ENCODE assay signal across 8 cellular contexts in the genomic region with DNA sequence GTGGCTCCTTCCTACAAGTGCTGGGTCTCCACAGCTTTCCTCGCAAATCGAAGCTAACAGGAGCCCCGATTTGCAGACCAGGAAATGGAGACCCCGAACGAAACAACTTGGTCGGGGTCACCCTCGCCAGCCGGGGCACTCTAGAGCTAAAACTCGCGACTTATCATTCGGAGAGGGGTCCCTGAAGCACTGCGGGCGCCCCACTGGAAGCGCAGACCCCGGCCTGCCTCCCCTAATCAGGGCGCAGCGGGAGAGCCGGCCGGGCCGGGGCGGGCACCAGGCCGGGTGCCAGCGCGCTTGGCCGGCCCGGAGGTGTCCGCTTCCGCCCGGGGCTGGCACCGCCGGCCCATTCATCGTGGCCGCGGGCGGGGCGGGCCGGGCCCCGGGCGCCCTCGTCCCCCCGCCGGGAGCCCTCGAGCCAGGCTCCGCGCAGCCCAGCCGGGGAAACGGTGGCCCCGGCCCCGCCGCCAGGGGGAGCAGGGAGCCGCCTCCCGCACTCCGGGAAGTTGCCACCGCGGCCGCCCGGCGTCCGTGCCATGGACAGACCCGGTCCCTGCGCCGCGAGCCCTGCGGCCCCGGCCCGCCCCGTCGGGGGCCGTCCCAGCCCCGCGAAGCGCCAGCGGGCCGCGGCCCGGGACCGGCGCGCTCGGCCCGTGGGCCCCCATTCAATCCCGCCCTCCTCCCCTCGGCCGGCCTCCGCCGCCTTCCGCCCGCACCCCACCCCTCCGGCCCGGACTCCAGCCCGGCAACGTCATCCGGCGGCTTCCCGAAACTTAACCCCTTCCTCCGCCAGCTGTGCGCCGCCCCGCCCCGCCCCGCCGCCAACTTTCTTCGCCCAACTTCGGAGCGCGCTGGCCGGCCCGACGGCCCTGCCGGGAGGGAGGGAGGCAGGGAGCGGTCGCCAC. TPM values are rescaled to one million over a fixed set of nuclear protein-coding genes. Genes with fewer than 3 reads are reported as not detected.
DNase-seq lines count a peak whose midpoint lies in the region; ATAC-seq, FAIRE-seq and TF ChIP-seq lines count a peak whose summit lies in the region.

No MANE protein-coding gene starts in this region.

- WGBS in HepG2 (ENCODE audit: low lambda C conversion rate) = under 1% methylated on average over 75 of the region's 112 CpGs

- ATAC-seq in HG02884 (IDR thresholded peaks at IDR 0.05; ENCODE audit: unreplicated experiment) (peak; percentile 40), HepG2 (peak; percentile 2; the same call in 2 of the 3 replicates)

- H3K4me1 ChIP-seq in HepG2 (ENCODE audit: insufficient read depth, low read length) = peaks cover 72% of the 10 kb centered on the region

- in situ Hi-C loops in HepG2 (cut with HindIII; ENCODE audit: extremely low pct_ligation_motif_present, low pct_unique_long_range_greater_than_20kb) = loop anchor here (5.0 kb wide), 1 partner anchor 201 kb away; no protein-coding TSS in a partner anchor

- peaks cover 49% of the 10 kb centered on the region for H3K79me2 ChIP-seq in HepG2 (ENCODE audit: insufficient read depth, low read length)

- TF ChIP-seq RAD21 in HepG2 (CRISPR knock-in tag; IDR thresholded peaks at IDR 0.05) = peak; percentile 99

- peaks cover 0 to 6% of the 10 kb centered on the region in 2 experiments; a peak in 3 of 5 replicates for H3K27me3 ChIP-seq in HepG2 (ENCODE audit: control insufficient read depth in 1 of 2, insufficient read depth in 2 of 2, low read length in 2 of 2)

- H3K9me3 ChIP-seq in HepG2 (ENCODE audit: low read length) = peaks cover under 1% of the 10 kb centered on the region; the same call in 1 of the 2 replicates

- no TSS peak for BruUV-seq in HepG2 (replicated peaks; lab: Mats Ljungman, UMichigan)

- CTCF ChIA-PET in HepG2 (lab: Yijun Ruan, JAX; ENCODE audit: low intra/inter-chr PET ratio, low total read pairs) = interaction anchor here (0.8 to 2.3 kb wide), 3 partner anchors 41 to 258 kb away, joined by 5 to 29 read pairs (median 8); no protein-coding TSS in a partner anchor

- H3K27ac ChIP-seq in HepG2 (ENCODE audit: extremely low read length, insufficient read depth, low read length) = peak overlapping the region; percentile 70

- no peak overlapping the region for H2AFZ ChIP-seq in HepG2 (ENCODE audit: low read length)

- peak; percentile 77 for DNase-seq in NCI-H82 (lab: John Stamatoyannopoulos, UW)
- no peak for DNase-seq in NCI-H82 treated with DMSO at 0.1 percent for 48 hours (lab: John Stamatoyannopoulos, UW; ENCODE audit: unreplicated experiment)
- peak; percentile 40 for DNase-seq in NCI-H2196 treated with DMSO at 0.1 percent for 48 hours (lab: John Stamatoyannopoulos, UW; ENCODE audit: unreplicated experiment)
- DNase-seq in activated CD4-positive, alpha-beta T cell treated with anti-CD3 and anti-CD28 coated beads, Interleukin-2, amount 50 U/mL, for 1 hour = peak; percentile 78
- peak; percentile 58 for DNase-seq in HepG2 (ENCODE audit: low spot score)
- peak; percentile 73 to 80 for DNase-seq in stimulated activated CD4-positive, alpha-beta T cell treated with anti-CD3 and anti-CD28 coated beads, Interleukin-2, amount 100 ng/mL, for 48 hours

- peak overlapping the region; percentile 87 to 92 (median 92) for H3K4me3 ChIP-seq in HepG2 (replicated peaks in 1 of 3; ENCODE audit: insufficient read depth in 1 of 3, low read depth in 2 of 3, low read length in 3 of 3)

- peaks cover 8% of the 10 kb centered on the region for H3K27me3 Mint-ChIP-seq in dendritic cell treated with granulocyte-macrophage colony-stimulating factor and Interleukin-4, amounts not matched to agents 40 ng/mL and 50 ng/mL, for 4 days

- FAIRE-seq in HepG2 (lab: Jason Lieb, UNC) = no peak

- peak overlapping the region; percentile 90 for H3K27ac Mint-ChIP-seq in dendritic cell treated with granulocyte-macrophage colony-stimulating factor and Interleukin-4, amounts not matched to agents 40 ng/mL and 50 ng/mL, for 4 days

- peaks cover 48% of the 10 kb centered on the region for H4K20me1 ChIP-seq in HepG2 (ENCODE audit: insufficient read depth, low read length)

- POLR2A ChIA-PET in HepG2 (lab: Yijun Ruan, JAX) = interaction anchor here (0.7 to 10.8 kb wide), 34 partner anchors 9 to 607 kb away, joined by 3 to 347 read pairs (median 9); partner anchors contain the start of genes MGME1, SNX5 and ZNF133

- peak overlapping the region; percentile 89 for H3K4me2 ChIP-seq in HepG2 (ENCODE audit: low read depth, low read length)

- TF ChIP-seq EP300 in HepG2 (IDR thresholded peaks at IDR 0.05; ENCODE audit: low read depth in 2 of 2, low read length in 2 of 2) (no peak), HepG2 (CRISPR knock-in tag; IDR thresholded peaks at IDR 0.05; ENCODE audit: borderline replicate concordance) (no peak)

- peak overlapping the region; percentile 91 for H3K9ac ChIP-seq in HepG2 (ENCODE audit: insufficient read depth, low read depth, low read length)

- H3K4me3 Mint-ChIP-seq in dendritic cell treated with granulocyte-macrophage colony-stimulating factor and Interleukin-4, amounts not matched to agents 40 ng/mL and 50 ng/mL, for 4 days = peak overlapping the region; percentile 82

- peaks cover 14 to 44% of the 10 kb centered on the region in 2 experiments for H3K36me3 ChIP-seq in HepG2 (replicated peaks in 1 of 2; ENCODE audit: control insufficient read depth in 1 of 2, insufficient read depth in 2 of 2, low read length in 2 of 2)

- peaks cover 38% of the 10 kb centered on the region for H3K4me1 Mint-ChIP-seq in dendritic cell treated with granulocyte-macrophage colony-stimulating factor and Interleukin-4, amounts not matched to agents 40 ng/mL and 50 ng/mL, for 4 days (ENCODE audit: low read depth)

- intact Hi-C loops in dendritic cell treated with granulocyte-macrophage colony-stimulating factor and Interleukin-4, amounts not matched to agents 40 ng/mL and 50 ng/mL, for 4 days (cut with micrococcal nuclease) = loop anchor here (2.0 to 10.0 kb wide), 4 partner anchors 109 to 314 kb away; partner anchors contain the start of genes BFSP1 and DSTN
- intact Hi-C loops in HepG2 (cut with micrococcal nuclease; ENCODE audit: unreplicated experiment) = loop anchor here (1.0 to 5.0 kb wide), 2 partner anchors 126 to 217 kb away; no protein-coding TSS in a partner anchor

- no peaks in the 10 kb centered on the region for H3K9me3 Mint-ChIP-seq in dendritic cell treated with granulocyte-macrophage colony-stimulating factor and Interleukin-4, amounts not matched to agents 40 ng/mL and 50 ng/mL, for 4 days

- TF ChIP-seq CTCF in HepG2 (CRISPR knock-in tag; IDR thresholded peaks at IDR 0.05) = peak; percentile 73

- peaks cover 43% of the 10 kb centered on the region for H3K36me3 Mint-ChIP-seq in dendritic cell treated with granulocyte-macrophage colony-stimulating factor and Interleukin-4, amounts not matched to agents 40 ng/mL and 50 ng/mL, for 4 days (ENCODE audit: low read depth)

- no peak for TF ChIP-seq POLR2A in HepG2 (IDR thresholded peaks at IDR 0.05; ENCODE audit: insufficient read depth in 1 of 2, low read depth in 2 of 2, low read length in 2 of 2)

RNA-seq across cellular contexts. Expression of gene RRBP1, which starts 1.0 kb away (rescaled TPM):
- 97.1 and 222 TPM in 2 replicates for total RNA-seq in HepG2 (2016; rRNA removed; fragmentation: Illumina TruSeq; extraction: Trizol)
- total RNA-seq in HepG2 (2016; cell fraction: cytosol; rRNA removed; fragmentation: Illumina TruSeq; extraction: Trizol; ENCODE audit: low read depth) = 35.1 and 38.1 TPM in 2 replicates
- total RNA-seq in HepG2 (2016; cell fraction: insoluble cytoplasmic fraction; rRNA removed; fragmentation: Illumina TruSeq; extraction: Trizol) = 75.4 and 223 TPM in 2 replicates
- 33.7 and 37.4 TPM in 2 replicates for total RNA-seq in HepG2 (2016; cell fraction: membrane; rRNA removed; fragmentation: Illumina TruSeq; extraction: Trizol)
- total RNA-seq in HepG2 (2016; cell fraction: nucleus; rRNA removed; fragmentation: Illumina TruSeq; extraction: Trizol) = 254 and 316 TPM in 2 replicates
- 150 and 195 TPM in 2 replicates for polyA plus RNA-seq in HepG2 (2011; rRNA removed)
- polyA plus RNA-seq in HepG2 (2011; cell fraction: cytosol; rRNA removed) = 97.1 and 99.8 TPM in 2 replicates
- 402 and 429 TPM in 2 replicates for polyA plus RNA-seq in HepG2 (2011; cell fraction: nucleus; rRNA removed)
- 190 and 218 TPM in 2 replicates for polyA plus RNA-seq in HepG2 (2012)
- polyA plus RNA-seq in HepG2 (2016; cell fraction: cytosol; fragmentation: Illumina TruSeq; extraction: Trizol; ENCODE audit: low read depth) = 14.1 and 14.3 TPM in 2 replicates
- polyA plus RNA-seq in HepG2 (2016; cell fraction: insoluble cytoplasmic fraction; fragmentation: Illumina TruSeq; extraction: Trizol; ENCODE audit: low read depth) = 67.5 and 88.2 TPM in 2 replicates
- 15.3 and 18.4 TPM in 2 replicates for polyA plus RNA-seq in HepG2 (2016; cell fraction: membrane; fragmentation: Illumina TruSeq; extraction: Trizol; ENCODE audit: low read depth)
- polyA plus RNA-seq in HepG2 (2016; cell fraction: nucleus; fragmentation: Illumina TruSeq; extraction: Trizol; ENCODE audit: insufficient read depth, low read depth) = 548 and 573 TPM in 2 replicates
- polyA minus RNA-seq in HepG2 (2011; rRNA and poly(A)+ RNA removed; ENCODE audit: low replicate concordance) = 18.3 and 157 TPM in 2 replicates
- 155 and 192 TPM in 2 replicates for polyA minus RNA-seq in HepG2 (2011; cell fraction: cytosol; rRNA and poly(A)+ RNA removed)
- 198 and 205 TPM in 2 replicates for polyA minus RNA-seq in HepG2 (2011; cell fraction: nucleus; rRNA and poly(A)+ RNA removed)

RNA-seq across cellular contexts. Expression of gene BANF2, which starts 18.7 kb away (rescaled TPM):
- total RNA-seq in HepG2 (2016; rRNA removed; fragmentation: Illumina TruSeq; extraction: Trizol) = 0.35 TPM in 1 of 2 replicates, not detected in the other
- 0.53 TPM in 1 of 2 replicates, not detected in the other for total RNA-seq in HepG2 (2016; cell fraction: cytosol; rRNA removed; fragmentation: Illumina TruSeq; extraction: Trizol; ENCODE audit: low read depth)
- total RNA-seq in HepG2 (2016; cell fraction: insoluble cytoplasmic fraction; rRNA removed; fragmentation: Illumina TruSeq; extraction: Trizol) = not detected in 2 replicates
- not detected in 2 replicates for total RNA-seq in HepG2 (2016; cell fraction: membrane; rRNA removed; fragmentation: Illumina TruSeq; extraction: Trizol)
- not detected in 2 replicates for total RNA-seq in HepG2 (2016; cell fraction: nucleus; rRNA removed; fragmentation: Illumina TruSeq; extraction: Trizol)
- polyA plus RNA-seq in HepG2 (2011; rRNA removed) = not detected in 2 replicates
- not detected in 2 replicates for polyA plus RNA-seq in HepG2 (2011; cell fraction: cytosol; rRNA removed)
- not detected in 2 replicates for polyA plus RNA-seq in HepG2 (2011; cell fraction: nucleus; rRNA removed)
- polyA plus RNA-seq in HepG2 (2012) = not detected in 2 replicates
- not detected in 2 replicates for polyA plus RNA-seq in HepG2 (2016; cell fraction: cytosol; fragmentation: Illumina TruSeq; extraction: Trizol; ENCODE audit: low read depth)
- polyA plus RNA-seq in HepG2 (2016; cell fraction: insoluble cytoplasmic fraction; fragmentation: Illumina TruSeq; extraction: Trizol; ENCODE audit: low read depth) = not detected in 2 replicates
- not detected in 2 replicates for polyA plus RNA-seq in HepG2 (2016; cell fraction: membrane; fragmentation: Illumina TruSeq; extraction: Trizol; ENCODE audit: low read depth)
- not detected in 2 replicates for polyA plus RNA-seq in HepG2 (2016; cell fraction: nucleus; fragmentation: Illumina TruSeq; extraction: Trizol; ENCODE audit: insufficient read depth, low read depth)
- polyA minus RNA-seq in HepG2 (2011; rRNA and poly(A)+ RNA removed; ENCODE audit: low replicate concordance) = not detected in 2 replicates
- polyA minus RNA-seq in HepG2 (2011; cell fraction: cytosol; rRNA and poly(A)+ RNA removed) = not detected in 2 replicates
- polyA minus RNA-seq in HepG2 (2011; cell fraction: nucleus; rRNA and poly(A)+ RNA removed) = not detected in 2 replicates
